In genomic region chr22:41448189-41448808, GRCh38 we compare ENCODE assay signal across 1 cellular context.
TF ChIP-seq lines count a peak whose summit lies in the region.

No MANE protein-coding gene starts in this region.

TF ChIP-seq in HepG2, 621 proteins besides CTCF, POLR2A, EP300 and RAD21 (continued from another document and continues in another):
- no peak for TF ChIP-seq CREBL2 (CRISPR knock-in tag; IDR thresholded peaks at IDR 0.05; ENCODE audit: borderline replicate concordance)
- peak; percentile 87 for TF ChIP-seq ATF1 (CRISPR knock-in tag; IDR thresholded peaks at IDR 0.05)
- TF ChIP-seq TBL1XR1 (IDR thresholded peaks at IDR 0.05; ENCODE audit: borderline replicate concordance, low read length, partially characterized antibody) = peak; percentile 26
- no peak for TF ChIP-seq HMGA1 (CRISPR knock-in tag; conservative IDR thresholded peaks at IDR 0.05)
- TF ChIP-seq ZSCAN31 (CRISPR knock-in tag; IDR thresholded peaks at IDR 0.05; ENCODE audit: low read depth) = peak; percentile 76; the same call in 1 of the 2 replicates
- no peak; the same call in none of the 2 replicates for TF ChIP-seq ZNF772 (CRISPR knock-in tag; IDR thresholded peaks at IDR 0.05)
- no peak for TF ChIP-seq ATF5 (CRISPR knock-in tag; IDR thresholded peaks at IDR 0.05; ENCODE audit: low read depth)
- peak; percentile 98 for TF ChIP-seq ZNF281 (CRISPR knock-in tag; IDR thresholded peaks at IDR 0.05; ENCODE audit: borderline replicate concordance)
- 0 out of 2 replicates have a peak, but pooled peaks have one; percentile 72 for TF ChIP-seq ZIK1 (CRISPR knock-in tag; IDR thresholded peaks at IDR 0.05; ENCODE audit: borderline replicate concordance, low read depth)
- TF ChIP-seq SMARCC2 (IDR thresholded peaks at IDR 0.05) = no peak
- TF ChIP-seq HINFP (CRISPR knock-in tag; IDR thresholded peaks at IDR 0.05; ENCODE audit: low read depth) = peak; percentile 24; the same call in 1 of the 2 replicates
- TF ChIP-seq MED13 (CRISPR knock-in tag; IDR thresholded peaks at IDR 0.05) = no peak
- TF ChIP-seq ZNF598 (CRISPR knock-in tag; IDR thresholded peaks at IDR 0.05; ENCODE audit: borderline replicate concordance) = no peak
- peak; percentile 18; the same call in 1 of the 2 replicates for TF ChIP-seq ARID3A (IDR thresholded peaks at IDR 0.05; ENCODE audit: low read depth, low read length)
- TF ChIP-seq ZNF251 (CRISPR knock-in tag; IDR thresholded peaks at IDR 0.05) = no peak
- no peak for TF ChIP-seq NFE2 (CRISPR knock-in tag; IDR thresholded peaks at IDR 0.05)
- no peak for TF ChIP-seq GABPA (IDR thresholded peaks at IDR 0.05; ENCODE audit: low read depth, low read length)
- peak; percentile 75 for TF ChIP-seq GABPA (CRISPR knock-in tag; IDR thresholded peaks at IDR 0.05; ENCODE audit: low read depth)
- TF ChIP-seq ZNF550 (CRISPR knock-in tag; IDR thresholded peaks at IDR 0.05; ENCODE audit: borderline replicate concordance) = no peak
- peak; percentile 79 for TF ChIP-seq FOXP4 (CRISPR knock-in tag; IDR thresholded peaks at IDR 0.05)
- no peak for TF ChIP-seq NFE2L2 (IDR thresholded peaks at IDR 0.05; ENCODE audit: low read length)
- no peak for TF ChIP-seq YEATS2 (CRISPR knock-in tag; IDR thresholded peaks at IDR 0.05; ENCODE audit: borderline replicate concordance)
- no peak for TF ChIP-seq ELF4 (CRISPR knock-in tag; IDR thresholded peaks at IDR 0.05; ENCODE audit: borderline replicate concordance)
- no peak for TF ChIP-seq ZNF530 (CRISPR knock-in tag; IDR thresholded peaks at IDR 0.05; ENCODE audit: low read depth)
- peak; percentile 7 for TF ChIP-seq ASH2L (IDR thresholded peaks at IDR 0.05; ENCODE audit: insufficient read length, low read depth, low read length)
- no peak for TF ChIP-seq MLLT10 (CRISPR knock-in tag; IDR thresholded peaks at IDR 0.05)
- peak; percentile 77 for TF ChIP-seq ATF2 (CRISPR knock-in tag; IDR thresholded peaks at IDR 0.05)
- no peak for TF ChIP-seq REL (CRISPR knock-in tag; conservative IDR thresholded peaks at IDR 0.05)
- TF ChIP-seq ZNF329 (CRISPR knock-in tag; IDR thresholded peaks at IDR 0.05; ENCODE audit: low read depth) = no peak
- TF ChIP-seq SRY (CRISPR knock-in tag; IDR thresholded peaks at IDR 0.05) = no peak
- TF ChIP-seq SNAPC5 (CRISPR knock-in tag; IDR thresholded peaks at IDR 0.05; ENCODE audit: borderline replicate concordance) = no peak
- TF ChIP-seq SPEN (CRISPR knock-in tag; IDR thresholded peaks at IDR 0.05; ENCODE audit: low read depth) = peak; percentile 58
- no peak for TF ChIP-seq ZNF235 (CRISPR knock-in tag; IDR thresholded peaks at IDR 0.05; ENCODE audit: borderline replicate concordance)
- no peak for TF ChIP-seq NFE2L1 (CRISPR knock-in tag; IDR thresholded peaks at IDR 0.05; ENCODE audit: borderline replicate concordance)
- no peak for TF ChIP-seq ZNF549 (CRISPR knock-in tag; IDR thresholded peaks at IDR 0.05)
- TF ChIP-seq HOXA3 (CRISPR knock-in tag; IDR thresholded peaks at IDR 0.05) = peak; percentile 93; the same call in 1 of the 2 replicates
- 0 out of 2 replicates have a peak, but pooled peaks have one; percentile 38 for TF ChIP-seq ZNF503 (CRISPR knock-in tag; IDR thresholded peaks at IDR 0.05)
- TF ChIP-seq KAT2B (IDR thresholded peaks at IDR 0.05; ENCODE audit: borderline replicate concordance, low read depth, low read length) = no peak
- no peak for TF ChIP-seq ZNF18 (CRISPR knock-in tag; IDR thresholded peaks at IDR 0.05; ENCODE audit: insufficient replicate concordance)
- TF ChIP-seq HIC2 (CRISPR knock-in tag; IDR thresholded peaks at IDR 0.05; ENCODE audit: low read depth) = peak; percentile 72; the same call in 1 of the 2 replicates
- TF ChIP-seq ZNF749 (CRISPR knock-in tag; IDR thresholded peaks at IDR 0.05; ENCODE audit: borderline replicate concordance) = peak; percentile 74; the same call in 1 of the 2 replicates
- no peak for TF ChIP-seq ZFX (CRISPR knock-in tag; IDR thresholded peaks at IDR 0.05; ENCODE audit: low read depth)
- TF ChIP-seq ZNF501 (CRISPR knock-in tag; IDR thresholded peaks at IDR 0.05) = peak; percentile 82
- TF ChIP-seq HCFC1 (IDR thresholded peaks at IDR 0.05; ENCODE audit: low read depth, low read length) = peak; percentile 86
- TF ChIP-seq ARNT2 (CRISPR knock-in tag; IDR thresholded peaks at IDR 0.05; ENCODE audit: low read depth) = no peak
- TF ChIP-seq MEIS2 (CRISPR knock-in tag; IDR thresholded peaks at IDR 0.05) = no peak
- TF ChIP-seq RBM22 (optimal IDR thresholded peaks at IDR 0.05; ENCODE audit: low read length) = no peak
- 0 out of 2 replicates have a peak, but pooled peaks have one; percentile 7 for TF ChIP-seq ZNF160 (CRISPR knock-in tag; IDR thresholded peaks at IDR 0.05)
- no peak for TF ChIP-seq ZNF660 (CRISPR knock-in tag; IDR thresholded peaks at IDR 0.05; ENCODE audit: borderline replicate concordance, low read depth)
- no peak for TF ChIP-seq EED (CRISPR knock-in tag; IDR thresholded peaks at IDR 0.05)
- TF ChIP-seq NCOA5 (CRISPR knock-in tag; IDR thresholded peaks at IDR 0.05) = no peak
- no peak for TF ChIP-seq SP140L (CRISPR knock-in tag; IDR thresholded peaks at IDR 0.05; ENCODE audit: borderline replicate concordance)
- TF ChIP-seq HOXD1 (CRISPR knock-in tag; IDR thresholded peaks at IDR 0.05) = no peak
- no peak for TF ChIP-seq AGO2 (optimal IDR thresholded peaks at IDR 0.05; ENCODE audit: low read depth, low read length)
- TF ChIP-seq ZNF562 (CRISPR knock-in tag; IDR thresholded peaks at IDR 0.05; ENCODE audit: borderline replicate concordance) = no peak
- TF ChIP-seq CAMTA2 (CRISPR knock-in tag; IDR thresholded peaks at IDR 0.05; ENCODE audit: borderline replicate concordance) = no peak
- TF ChIP-seq ATM (IDR thresholded peaks at IDR 0.05; ENCODE audit: borderline replicate concordance) = no peak
